In the genomic region with DNA sequence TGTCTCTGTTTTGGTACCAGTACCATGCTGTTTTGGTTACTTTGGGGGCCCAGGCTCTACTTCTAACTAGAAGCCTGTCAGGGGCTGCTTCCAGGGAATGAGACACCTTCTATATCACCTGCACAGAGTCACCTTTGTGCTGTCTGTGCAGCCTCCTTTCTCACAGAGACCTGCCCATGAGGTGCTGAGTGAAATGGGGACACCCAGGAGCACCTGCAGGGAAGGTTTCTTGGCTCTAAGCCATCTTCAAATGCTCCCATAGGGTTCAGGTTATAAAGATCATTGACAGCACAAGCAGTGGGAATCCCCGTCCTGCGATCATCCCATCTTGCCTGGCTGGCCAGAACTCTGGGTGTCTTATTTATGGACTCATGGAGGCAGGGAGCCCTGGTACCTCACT, we compare ENCODE assay signal across 17 cellular contexts. TPM values are rescaled to one million over a fixed set of nuclear protein-coding genes. Genes with fewer than 3 reads are reported as not detected.
DNase-seq lines count a peak whose midpoint lies in the region; ATAC-seq and TF ChIP-seq lines count a peak whose summit lies in the region.
"Had no signal": no experiment of that assay in that cellular context is flagged by ENCODE, and none has a peak within 500 bp of the region (broad histone marks: within the 10 kb centered on the region; RNA-seq: fewer than 3 reads in every experiment).

No MANE protein-coding gene starts in this region.

- TF ChIP-seq POLR2A in esophagus muscularis mucosa (IDR thresholded peaks at IDR 0.05; ENCODE audit: low read depth) (no peak), erythroblast (IDR thresholded peaks at IDR 0.05; ENCODE audit: low read length) (no peak)

- 100% methylated on average over 2 of the region's 2 CpGs for WGBS in esophagus muscularis mucosa

- POLR2A ChIA-PET in CD8-positive, alpha-beta T cell (lab: Charles Lee): no interaction called here
- POLR2A ChIA-PET in Caco-2 (lab: Charles Lee): no interaction called here

- peaks cover 10% of the 10 kb centered on the region for H3K27me3 Mint-ChIP-seq in CD4-positive, CD25-positive, alpha-beta regulatory T cell
- no peaks in the 10 kb centered on the region for H3K27me3 Mint-ChIP-seq in type B pancreatic cell
- H3K27me3 Mint-ChIP-seq in CD8-positive, alpha-beta T cell (ENCODE audit: low read depth): no peaks in the 10 kb centered on the region
- peaks cover 3% of the 10 kb centered on the region for H3K27me3 Mint-ChIP-seq in Caco-2 (ENCODE audit: insufficient read depth, unreplicated experiment)
- H3K27me3 Mint-ChIP-seq: CD4-positive, alpha-beta T cell had no signal

- CTCF ChIA-PET in CD8-positive, alpha-beta T cell (lab: Charles Lee): no interaction called here
- CTCF ChIA-PET in Caco-2 (lab: Charles Lee): no interaction called here

- H3K27me3 ChIP-seq in CD4-positive, CD25-positive, alpha-beta regulatory T cell (ENCODE audit: control insufficient read depth, insufficient read depth, low read length): no peaks in the 10 kb centered on the region
- H3K27me3 ChIP-seq in esophagus muscularis mucosa (no peaks in the 10 kb centered on the region), Caco-2 (replicated peaks; ENCODE audit: control insufficient read depth, insufficient read depth, low read length) (no peaks in the 10 kb centered on the region)
- no peaks in the 10 kb centered on the region for H3K27me3 ChIP-seq in CD8-positive, alpha-beta T cell (ENCODE audit: insufficient read depth, low read length)
- H3K27me3 ChIP-seq: BLaER1 treated with 17β-estradiol and CSF1 and Interleukin-3, amounts not matched to agents 10 nM and 100 nM had no signal

- ATAC-seq in CD4-positive, CD25-positive, alpha-beta regulatory T cell (ENCODE audit: low read depth in 2 of 2): no peak
- no peak for ATAC-seq in CD8-positive, alpha-beta T cell
- ATAC-seq: HCT116 had no signal

- H3K9me3 ChIP-seq in CD4-positive, CD25-positive, alpha-beta regulatory T cell (ENCODE audit: control insufficient read depth in 2 of 2, low read length in 2 of 2): no peaks in the 10 kb centered on the region
- no peaks in the 10 kb centered on the region for H3K9me3 ChIP-seq in esophagus muscularis mucosa
- no peaks in the 10 kb centered on the region for H3K9me3 ChIP-seq in CD8-positive, alpha-beta T cell (ENCODE audit: low read length)
- H3K9me3 ChIP-seq in Caco-2: no peaks in the 10 kb centered on the region
- H3K9me3 ChIP-seq: BLaER1 treated with 17β-estradiol and CSF1 and Interleukin-3, amounts not matched to agents 10 nM and 100 nM had no signal

- no peak overlapping the region for H3K4me3 Mint-ChIP-seq in CD4-positive, CD25-positive, alpha-beta regulatory T cell
- no peak overlapping the region for H3K4me3 Mint-ChIP-seq in type B pancreatic cell
- H3K4me3 Mint-ChIP-seq in CD8-positive, alpha-beta T cell: no peak overlapping the region
- H3K4me3 Mint-ChIP-seq in Caco-2 (ENCODE audit: unreplicated experiment): no peak overlapping the region
- H3K4me3 Mint-ChIP-seq: CD4-positive, alpha-beta T cell had no signal

- H3K9me3 Mint-ChIP-seq in CD4-positive, CD25-positive, alpha-beta regulatory T cell: peaks cover 0 to 2% (median 0%) of the 10 kb centered on the region in 7 donors
- H3K9me3 Mint-ChIP-seq in type B pancreatic cell: no peaks in the 10 kb centered on the region
- H3K9me3 Mint-ChIP-seq in CD8-positive, alpha-beta T cell: no peaks in the 10 kb centered on the region
- no peaks in the 10 kb centered on the region for H3K9me3 Mint-ChIP-seq in Caco-2 (ENCODE audit: unreplicated experiment)

- no peak for DNase-seq in CD4-positive, CD25-positive, alpha-beta regulatory T cell
- peak; percentile 5 for DNase-seq in D341Med (ENCODE audit: low spot score)
- DNase-seq in esophagus muscularis mucosa (ENCODE audit: extremely low spot score): peak; percentile 53
- peak; percentile 47 for DNase-seq in type B pancreatic cell (ENCODE audit: extremely low spot score, unreplicated experiment)
- DNase-seq in erythroblast (lab: John Stamatoyannopoulos, UW): no peak
- no peak for DNase-seq in CD8-positive, alpha-beta T cell
- DNase-seq in Caco-2: no peak
- DNase-seq: ACHN; Calu3; CD4-positive, alpha-beta T cell; DND-41; GDM1; GM23248 had no signal

- peaks cover 0 to 28% (median 21%) of the 10 kb centered on the region in 4 donors for H3K4me1 Mint-ChIP-seq in CD4-positive, CD25-positive, alpha-beta regulatory T cell
- peaks cover 19% of the 10 kb centered on the region for H3K4me1 Mint-ChIP-seq in type B pancreatic cell (ENCODE audit: unreplicated experiment)
- peaks cover 20% of the 10 kb centered on the region for H3K4me1 Mint-ChIP-seq in CD8-positive, alpha-beta T cell (ENCODE audit: low read depth)
- no peaks in the 10 kb centered on the region for H3K4me1 Mint-ChIP-seq in Caco-2 (ENCODE audit: low read depth, unreplicated experiment)

- H3K27ac ChIP-seq in CD4-positive, CD25-positive, alpha-beta regulatory T cell (ENCODE audit: insufficient read depth, low read length, poor library complexity, severe bottlenecking): no peak overlapping the region
- no peak overlapping the region for H3K27ac ChIP-seq in esophagus muscularis mucosa (replicated peaks in 1 of 4)
- H3K27ac ChIP-seq in CD8-positive, alpha-beta T cell (ENCODE audit: low read depth, low read length): no peak overlapping the region
- H3K27ac ChIP-seq: BLaER1 treated with 17β-estradiol and CSF1 and Interleukin-3, amounts not matched to agents 10 nM and 100 nM; GM23248; HL-60 had no signal

- no peak for TF ChIP-seq EP300 in esophagus muscularis mucosa (IDR thresholded peaks at IDR 0.05)

- TF ChIP-seq CTCF in esophagus muscularis mucosa (IDR thresholded peaks at IDR 0.05) (no peak), type B pancreatic cell (conservative IDR thresholded peaks at IDR 0.05) (no peak), Caco-2 (IDR thresholded peaks at IDR 0.05; ENCODE audit: insufficient read depth in 1 of 2, low read depth in 1 of 2, low read length in 1 of 2, severe bottlenecking in 1 of 2, unreplicated experiment in 1 of 2) (no peak)
- no peak for TF ChIP-seq CTCF in CD8-positive, alpha-beta T cell (IDR thresholded peaks at IDR 0.05)

- H3K4me3 ChIP-seq in CD4-positive, CD25-positive, alpha-beta regulatory T cell (ENCODE audit: low read depth, low read length): no peak overlapping the region
- no peak overlapping the region for H3K4me3 ChIP-seq in esophagus muscularis mucosa
- no peak overlapping the region for H3K4me3 ChIP-seq in CD8-positive, alpha-beta T cell (ENCODE audit: low read depth, low read length)
- H3K4me3 ChIP-seq in Caco-2 (ENCODE audit: low read depth, low read length): no peak overlapping the region
- H3K4me3 ChIP-seq: BLaER1 treated with 17β-estradiol and CSF1 and Interleukin-3, amounts not matched to agents 10 nM and 100 nM; GM23248 had no signal

- no peaks in the 10 kb centered on the region for H3K36me3 Mint-ChIP-seq in CD4-positive, CD25-positive, alpha-beta regulatory T cell
- no peaks in the 10 kb centered on the region for H3K36me3 Mint-ChIP-seq in type B pancreatic cell
- no peaks in the 10 kb centered on the region for H3K36me3 Mint-ChIP-seq in CD8-positive, alpha-beta T cell
- H3K36me3 Mint-ChIP-seq in Caco-2 (ENCODE audit: insufficient read depth, unreplicated experiment): no peaks in the 10 kb centered on the region

- H3K4me1 ChIP-seq in CD4-positive, CD25-positive, alpha-beta regulatory T cell (ENCODE audit: control insufficient read depth, insufficient read depth, low read length, poor library complexity, severe bottlenecking): peaks cover 21% of the 10 kb centered on the region
- H3K4me1 ChIP-seq in esophagus muscularis mucosa (peaks cover 17 to 21% (median 20%) of the 10 kb centered on the region in 4 donors), Caco-2 (no peaks in the 10 kb centered on the region)
- H3K4me1 ChIP-seq in CD8-positive, alpha-beta T cell (ENCODE audit: insufficient read depth, low read length): peaks cover 17% of the 10 kb centered on the region

- peak overlapping the region in 2 of 3 donors; percentile 15 to 62 for H3K27ac Mint-ChIP-seq in CD4-positive, CD25-positive, alpha-beta regulatory T cell
- H3K27ac Mint-ChIP-seq in type B pancreatic cell (no peak overlapping the region), Caco-2 (ENCODE audit: unreplicated experiment) (no peak overlapping the region)
- no peak overlapping the region for H3K27ac Mint-ChIP-seq in CD8-positive, alpha-beta T cell
- H3K27ac Mint-ChIP-seq: CD4-positive, alpha-beta T cell had no signal

- intact Hi-C loops in esophagus muscularis mucosa (cut with DNase I) (no loop called here), Caco-2 (cut with micrococcal nuclease; ENCODE audit: unreplicated experiment) (no loop called here)
- intact Hi-C loops in CD8-positive, alpha-beta T cell (cut with DNase I, micrococcal nuclease): loop anchor here in 1 of 2 experiments (5.0 kb wide), 1 partner anchor 51 kb away; no protein-coding TSS in a partner anchor

- no TSS peak for BruUV-seq in Caco-2 (replicated peaks; lab: Mats Ljungman, UMichigan)

- no peaks in the 10 kb centered on the region for H3K36me3 ChIP-seq in CD4-positive, CD25-positive, alpha-beta regulatory T cell (ENCODE audit: control insufficient read depth, insufficient read depth, low read length)
- H3K36me3 ChIP-seq in esophagus muscularis mucosa (no peaks in the 10 kb centered on the region), Caco-2 (ENCODE audit: control insufficient read depth, insufficient read depth, low read length) (no peaks in the 10 kb centered on the region)
- H3K36me3 ChIP-seq in CD8-positive, alpha-beta T cell (ENCODE audit: insufficient read depth, low read length): no peaks in the 10 kb centered on the region
- H3K36me3 ChIP-seq: BLaER1 treated with 17β-estradiol and CSF1 and Interleukin-3, amounts not matched to agents 10 nM and 100 nM had no signal

RNA-seq across cellular contexts. Expression of gene GABRR2, which starts 19.1 kb away (rescaled TPM):
- 1.9 TPM for total RNA-seq in CD4-positive, CD25-positive, alpha-beta regulatory T cell
- polyA plus RNA-seq in CD4-positive, CD25-positive, alpha-beta regulatory T cell: not detected
- total RNA-seq in esophagus muscularis mucosa (under 1 TPM in 3 of 4 donors, not detected in 1; 0.33 to 0.46 (median 0.45) TPM), type B pancreatic cell (ENCODE audit: low replicate concordance) (0.92 TPM in 1 of 2 replicates, not detected in the other), Caco-2 (2022) (0.29 TPM in 1 of 2 replicates, not detected in the other)
- total RNA-seq in CD8-positive, alpha-beta T cell: under 1 TPM; 0.43 to 0.64 TPM
- total RNA-seq: A172, GM23248 had no signal
- polyA plus RNA-seq: GM23248 had no signal

RNA-seq across cellular contexts. Expression of gene UBE2J1, which starts 56.5 kb away (rescaled TPM):
- 30.0 TPM for total RNA-seq in CD4-positive, CD25-positive, alpha-beta regulatory T cell
- 10 to 100 TPM; 33.8 to 50.6 (median 35.1) TPM for polyA plus RNA-seq in CD4-positive, CD25-positive, alpha-beta regulatory T cell
- total RNA-seq in esophagus muscularis mucosa (10 to 100 TPM; 31.0 to 36.6 (median 33.6) TPM), type B pancreatic cell (ENCODE audit: low replicate concordance) (30.6 and 32.0 TPM in 2 replicates), Caco-2 (2022) (23.1 and 23.5 TPM in 2 replicates)
- 10 to 100 TPM; 34.1 to 37.5 TPM for total RNA-seq in CD8-positive, alpha-beta T cell

Comparison
In these comparisons a context has a peak if more than half of its experiments do, and no peak if none do; other contexts are left out.
1. DNase-seq: peak in D341Med (single experiment), esophagus muscularis mucosa (single experiment) and type B pancreatic cell (single experiment); none in CD4-positive, CD25-positive, alpha-beta regulatory T cell (0 of 3), erythroblast (0 of 2), CD8-positive, alpha-beta T cell (0 of 7) and Caco-2 (0 of 2).
2. H3K27ac Mint-ChIP-seq: peak in CD4-positive, CD25-positive, alpha-beta regulatory T cell (2 of 3); none in type B pancreatic cell (single experiment), CD8-positive, alpha-beta T cell (single experiment) and Caco-2 (single experiment).